23 cellular contexts compared by ENCODE assay signal in genomic region chr16:22291860-22292692, GRCh38. TPM values are rescaled to one million over a fixed set of nuclear protein-coding genes. Genes with fewer than 3 reads are reported as not detected.
DNase-seq lines count a peak whose midpoint lies in the region; ATAC-seq and TF ChIP-seq lines count a peak whose summit lies in the region.
"Had no signal": no experiment of that assay in that cellular context is flagged by ENCODE, and none has a peak within 500 bp of the region (broad histone marks: within the 10 kb centered on the region; RNA-seq: fewer than 3 reads in every experiment).

No MANE protein-coding gene starts in this region.

- no peaks in the 10 kb centered on the region for H3K27me3 ChIP-seq in AG04450 (ENCODE audit: control insufficient read depth, insufficient read depth, low read length)
- no peaks in the 10 kb centered on the region for H3K27me3 ChIP-seq in right cardiac atrium (ENCODE audit: control insufficient read depth, insufficient read depth)
- H3K27me3 ChIP-seq: BLaER1 treated with 17β-estradiol and CSF1 and Interleukin-3, amounts not matched to agents 10 nM and 100 nM; body of pancreas; suprapubic skin had no signal

- H3K9me3 ChIP-seq in AG04450 (ENCODE audit: control insufficient read depth, insufficient read depth, low read length) = no peaks in the 10 kb centered on the region
- H3K9me3 ChIP-seq in HEK293 (ENCODE audit: control insufficient read depth, insufficient read depth, low read depth, low read length) = no peaks in the 10 kb centered on the region
- no peaks in the 10 kb centered on the region for H3K9me3 ChIP-seq in right cardiac atrium (ENCODE audit: control insufficient read depth, low read length)
- H3K9me3 ChIP-seq: BLaER1 treated with 17β-estradiol and CSF1 and Interleukin-3, amounts not matched to agents 10 nM and 100 nM; body of pancreas; lower lobe of right lung; suprapubic skin had no signal

- TF ChIP-seq CTCF in AG04450 (IDR thresholded peaks at IDR 0.05; ENCODE audit: low read depth, low read length) (no peak), HEK293 (tag by site-specific recombination; IDR thresholded peaks at IDR 0.05) (no peak), WTC11 (IDR thresholded peaks at IDR 0.05) (no peak), fibroblast of the aortic adventitia (IDR thresholded peaks at IDR 0.05; ENCODE audit: insufficient read depth, low read length) (no peak)
- no peak for TF ChIP-seq CTCF in activated CD8-positive, alpha-beta T cell treated with anti-CD3 and anti-CD28 coated beads for 36 hours (IDR thresholded peaks at IDR 0.05)

- intact Hi-C loops in right cardiac atrium (cut with DNase I) = loop anchor here in 1 of 4 donors (10.0 kb wide), 1 partner anchor 287 kb away; the partner anchor contains the start of genes MOSMO and PDZD9
- intact Hi-C loops in activated CD8-positive, alpha-beta T cell treated with anti-CD3 and anti-CD28 coated beads for 36 hours (cut with micrococcal nuclease) = no loop called here

- no peak overlapping the region for H3K27ac ChIP-seq in AG04450 (ENCODE audit: low read depth, low read length)
- H3K27ac ChIP-seq in HEK293 (ENCODE audit: extremely low read depth, low read depth, low read length) = peak overlapping the region; percentile 13; the same call in 1 of the 2 replicates
- no peak overlapping the region for H3K27ac ChIP-seq in right cardiac atrium (ENCODE audit: low read length)
- H3K27ac ChIP-seq: BLaER1 treated with 17β-estradiol and CSF1 and Interleukin-3, amounts not matched to agents 10 nM and 100 nM; body of pancreas; lower lobe of right lung; RWPE1; suprapubic skin had no signal

- H3K4me3 Mint-ChIP-seq in WTC11 = no peak overlapping the region
- H3K4me3 Mint-ChIP-seq in activated CD8-positive, alpha-beta T cell treated with anti-CD3 and anti-CD28 coated beads for 36 hours = no peak overlapping the region
- H3K4me3 Mint-ChIP-seq: activated B cell treated with CpG ODN at 0.5 μM for 24 hours; activated CD8-positive, alpha-beta memory T cell treated with anti-CD3 and anti-CD28 coated beads, Interleukin-2, amount 10 ng/mL, durations not matched to agents 7 days and 5 days; natural killer cell had no signal

- H3K4me3 ChIP-seq in AG04450 (ENCODE audit: low read depth, low read length) (no peak overlapping the region), HEK293 (ENCODE audit: low read depth, low read length) (no peak overlapping the region), fibroblast of the aortic adventitia (ENCODE audit: low read depth, low read length) (no peak overlapping the region), right cardiac atrium (ENCODE audit: low read length) (no peak overlapping the region)
- H3K4me3 ChIP-seq: BLaER1 treated with 17β-estradiol and CSF1 and Interleukin-3, amounts not matched to agents 10 nM and 100 nM; body of pancreas; lower lobe of right lung; suprapubic skin had no signal

- H3K36me3 ChIP-seq in HEK293 (ENCODE audit: control insufficient read depth in 2 of 2, insufficient read depth in 1 of 2, low read length in 2 of 2) = no peaks in the 10 kb centered on the region
- H3K36me3 ChIP-seq: lower lobe of right lung, suprapubic skin had no signal

- DNase-seq in AG04450 (ENCODE audit: low read depth, low spot score) (peak; percentile 39), WTC11 (ENCODE audit: low spot score) (no peak), fibroblast of the aortic adventitia (ENCODE audit: low read depth) (peak; percentile 85), NOMO-1 (lab: John Stamatoyannopoulos, UW; ENCODE audit: unreplicated experiment in 2 of 2) (no peak), right cardiac atrium (no peak)
- no peak for DNase-seq in activated CD4-positive, alpha-beta T cell treated with anti-CD3 and anti-CD28 coated beads, Interleukin-2, amount 50 U/mL, for 48 hours
- DNase-seq in activated CD8-positive, alpha-beta T cell treated with anti-CD3 and anti-CD28 coated beads for 36 hours = no peak
- DNase-seq: activated B cell treated with CpG ODN at 0.5 μM for 24 hours; activated CD8-positive, alpha-beta memory T cell treated with anti-CD3 and anti-CD28 coated beads, Interleukin-2, amount 10 ng/mL, durations not matched to agents 7 days and 5 days; activated gamma-delta T cell treated with Interleukin-2 at 50 U/mL for 16 hours; body of pancreas; DMS79; effector CD4-positive, alpha-beta T cell; foreskin melanocyte; lower lobe of right lung; natural killer cell; NCI-H187; NCI-H748 treated with DMSO at 0.1 percent for 48 hours; retina had no signal

- no peaks in the 10 kb centered on the region for H3K4me1 ChIP-seq in HEK293 (ENCODE audit: control insufficient read depth, insufficient read depth, low read length)
- H3K4me1 ChIP-seq in right cardiac atrium (ENCODE audit: control insufficient read depth, insufficient read depth, low read length) = no peaks in the 10 kb centered on the region

- no peaks in the 10 kb centered on the region for H3K36me3 Mint-ChIP-seq in WTC11
- peaks cover 2% of the 10 kb centered on the region for H3K36me3 Mint-ChIP-seq in activated CD8-positive, alpha-beta T cell treated with anti-CD3 and anti-CD28 coated beads for 36 hours (ENCODE audit: low read depth)
- H3K36me3 Mint-ChIP-seq: activated CD8-positive, alpha-beta memory T cell treated with anti-CD3 and anti-CD28 coated beads, Interleukin-2, amount 10 ng/mL, durations not matched to agents 7 days and 5 days; natural killer cell had no signal

- WGBS in right cardiac atrium = 64% methylated on average over 4 of the region's 4 CpGs

- CTCF ChIA-PET in AG04450 (lab: Charles Lee) = interaction anchor here (0.6 to 0.7 kb wide), 2 partner anchors 8 to 9 kb away, joined by 3 read pairs; no protein-coding TSS in a partner anchor
- CTCF ChIA-PET in HEK293 (lab: Yijun Ruan, JAX) = no interaction called here
- CTCF ChIA-PET in WTC11 (lab: Charles Lee) = no interaction called here
- CTCF ChIA-PET in activated CD8-positive, alpha-beta T cell treated with anti-CD3 and anti-CD28 coated beads for 36 hours (lab: Charles Lee) = no interaction called here

- no peaks in the 10 kb centered on the region for H3K27me3 Mint-ChIP-seq in WTC11 (ENCODE audit: low read depth)
- H3K27me3 Mint-ChIP-seq in activated CD8-positive, alpha-beta T cell treated with anti-CD3 and anti-CD28 coated beads for 36 hours = no peaks in the 10 kb centered on the region
- H3K27me3 Mint-ChIP-seq: activated B cell treated with CpG ODN at 0.5 μM for 24 hours; activated CD8-positive, alpha-beta memory T cell treated with anti-CD3 and anti-CD28 coated beads, Interleukin-2, amount 10 ng/mL, durations not matched to agents 7 days and 5 days had no signal

- ATAC-seq in WTC11 (no peak), right cardiac atrium (no peak)
- ATAC-seq in activated CD8-positive, alpha-beta T cell treated with anti-CD3 and anti-CD28 coated beads for 36 hours = no peak
- ATAC-seq: activated CD8-positive, alpha-beta memory T cell treated with anti-CD3 and anti-CD28 coated beads, Interleukin-2, amount 10 ng/mL, durations not matched to agents 7 days and 5 days; body of pancreas; lower lobe of right lung; natural killer cell had no signal

- H3K9me3 Mint-ChIP-seq in WTC11 = no peaks in the 10 kb centered on the region
- H3K9me3 Mint-ChIP-seq in activated CD8-positive, alpha-beta T cell treated with anti-CD3 and anti-CD28 coated beads for 36 hours = no peaks in the 10 kb centered on the region
- H3K9me3 Mint-ChIP-seq: activated B cell treated with CpG ODN at 0.5 μM for 24 hours, natural killer cell had no signal

- no peak overlapping the region for H3K27ac Mint-ChIP-seq in WTC11
- no peak overlapping the region for H3K27ac Mint-ChIP-seq in activated CD8-positive, alpha-beta T cell treated with anti-CD3 and anti-CD28 coated beads for 36 hours
- H3K27ac Mint-ChIP-seq: activated B cell treated with CpG ODN at 0.5 μM for 24 hours; activated CD8-positive, alpha-beta memory T cell treated with anti-CD3 and anti-CD28 coated beads, Interleukin-2, amount 10 ng/mL, durations not matched to agents 7 days and 5 days; natural killer cell had no signal

- POLR2A ChIA-PET in AG04450 (lab: Yijun Ruan, JAX) = no interaction called here
- POLR2A ChIA-PET in HEK293 (lab: Yijun Ruan, JAX) = no interaction called here
- POLR2A ChIA-PET in WTC11 (lab: Charles Lee) = no interaction called here
- POLR2A ChIA-PET in activated CD8-positive, alpha-beta T cell treated with anti-CD3 and anti-CD28 coated beads for 36 hours (lab: Charles Lee) = interaction anchor here (0.6 to 1.4 kb wide), 3 partner anchors 89 to 282 kb away, joined by 3 read pairs; no protein-coding TSS in a partner anchor

- H3K4me1 Mint-ChIP-seq in WTC11 = peaks cover 13% of the 10 kb centered on the region
- peaks cover 9% of the 10 kb centered on the region for H3K4me1 Mint-ChIP-seq in activated CD8-positive, alpha-beta T cell treated with anti-CD3 and anti-CD28 coated beads for 36 hours (ENCODE audit: low read depth)

TF ChIP-seq in HEK293, 187 proteins besides CTCF, POLR2A, EP300 and RAD21 (continues in another document):
- peak; percentile 29; the same call in 1 of the 2 replicates for TF ChIP-seq ZBTB8A (tag by site-specific recombination; IDR thresholded peaks at IDR 0.05)

TF ChIP-seq in WTC11, 78 proteins besides CTCF, POLR2A, EP300 and RAD21 (continues in another document):
- TF ChIP-seq ATF2 (CRISPR knock-in tag; IDR thresholded peaks at IDR 0.05; ENCODE audit: borderline replicate concordance, low read depth) = no peak
- no peak for TF ChIP-seq RELA (CRISPR knock-in tag; IDR thresholded peaks at IDR 0.05; ENCODE audit: borderline replicate concordance)
- TF ChIP-seq ELF4 (CRISPR knock-in tag; IDR thresholded peaks at IDR 0.05; ENCODE audit: low read depth) = no peak

RNA-seq across cellular contexts. Expression of gene POLR3E, which starts 5.1 kb away (rescaled TPM):
- polyA plus RNA-seq in AG04450 (2011; rRNA removed) (32.0 and 43.6 TPM in 2 replicates), right cardiac atrium (15.4 TPM)
- 140 and 173 TPM in 2 replicates for polyA minus RNA-seq in AG04450 (2011; rRNA and poly(A)+ RNA removed)
- total RNA-seq in WTC11 (2021) (62.2 to 73.5 TPM (median 68.0 TPM) in 3 replicates), fibroblast of the aortic adventitia (ENCODE audit: low replicate concordance) (8.6 and 29.5 TPM in 2 replicates), right cardiac atrium (10 to 100 TPM; 27.9 to 33.5 (median 33.0) TPM)
- 10 to 100 TPM; 66.9 to 67.9 TPM for total RNA-seq in activated CD8-positive, alpha-beta T cell treated with anti-CD3 and anti-CD28 coated beads for 36 hours

Comparison
In these comparisons a context has a peak if more than half of its experiments do, and no peak if none do; other contexts are left out.
1. DNase-seq: peak in AG04450 (single experiment) and fibroblast of the aortic adventitia (single experiment); none in WTC11 (single experiment), NOMO-1 (0 of 2), right cardiac atrium (0 of 3), activated CD4-positive, alpha-beta T cell treated with anti-CD3 and anti-CD28 coated beads, Interleukin-2, amount 50 U/mL, for 48 hours (0 of 2) and activated CD8-positive, alpha-beta T cell treated with anti-CD3 and anti-CD28 coated beads for 36 hours (single experiment).